8 cellular contexts compared by ENCODE assay signal in the genomic region with DNA sequence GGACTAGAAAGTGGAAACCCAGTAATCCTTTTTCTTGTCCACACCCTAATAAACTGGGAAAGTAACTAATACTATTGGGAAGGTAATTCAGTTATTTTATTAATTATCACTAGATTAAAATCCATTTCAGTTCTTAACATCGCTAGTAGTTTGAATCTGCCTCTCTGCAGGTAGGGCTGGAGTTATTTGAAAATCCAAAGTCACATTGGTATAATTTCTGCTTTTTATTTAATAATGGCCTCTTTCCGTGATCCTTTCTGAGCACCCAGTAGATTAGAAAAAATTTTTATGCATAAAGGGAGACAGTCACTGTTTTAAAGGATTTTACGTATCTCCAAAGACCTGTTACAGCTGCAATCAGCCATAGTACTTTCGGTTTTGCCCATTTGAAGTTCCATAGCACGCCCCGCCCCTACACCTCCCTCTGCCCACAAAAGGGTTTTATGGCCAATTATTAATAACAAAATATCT. TPM values are rescaled to one million over a fixed set of nuclear protein-coding genes. Genes with fewer than 3 reads are reported as not detected.
DNase-seq lines count a peak whose midpoint lies in the region; ATAC-seq, FAIRE-seq and TF ChIP-seq lines count a peak whose summit lies in the region.

No MANE protein-coding gene starts in this region.

- peak overlapping the region; percentile 71 for H2AFZ ChIP-seq in neural cell (ENCODE audit: low read depth, low read length)

- H3K36me3 Mint-ChIP-seq in CD4-positive, alpha-beta T cell (ENCODE audit: low read depth): peaks cover 63% of the 10 kb centered on the region

- no peaks in the 10 kb centered on the region for H3K9me2 ChIP-seq in neural cell (ENCODE audit: insufficient read depth, low read length)

- no peaks in the 10 kb centered on the region for H4K20me1 ChIP-seq in neural cell (ENCODE audit: insufficient read depth)

- peak overlapping the region; percentile 92 for H3K9ac ChIP-seq in neural cell (ENCODE audit: low read length)

- no peaks in the 10 kb centered on the region for H3K27me3 ChIP-seq in CD4-positive, alpha-beta T cell (ENCODE audit: control insufficient read depth, insufficient read depth, low read length)
- H3K27me3 ChIP-seq in neural cell (ENCODE audit: insufficient read depth, low read depth, low read length) (no peaks in the 10 kb centered on the region), upper lobe of right lung (no peaks in the 10 kb centered on the region)

- no peaks in the 10 kb centered on the region for H3K9me3 ChIP-seq in CD4-positive, alpha-beta T cell (ENCODE audit: control insufficient read depth, low read length)
- no peaks in the 10 kb centered on the region for H3K9me3 ChIP-seq in neural cell (ENCODE audit: low read length)
- no peaks in the 10 kb centered on the region for H3K9me3 ChIP-seq in upper lobe of right lung

- H3F3A ChIP-seq in neural cell (ENCODE audit: insufficient read depth, low read length, poor library complexity, severe bottlenecking): no peaks in the 10 kb centered on the region

- no peak for TF ChIP-seq RAD21 in neural cell (conservative IDR thresholded peaks at IDR 0.05)

- H3K4me3 ChIP-seq in fibroblast of pulmonary artery (replicated peaks; ENCODE audit: low read depth, low read length): peak overlapping the region; percentile 93
- peak overlapping the region; percentile 86 for H3K4me3 ChIP-seq in neural cell (ENCODE audit: low read length)
- peak overlapping the region; percentile 77 for H3K4me3 ChIP-seq in upper lobe of right lung

- H3K9me3 Mint-ChIP-seq in CD4-positive, alpha-beta T cell: no peaks in the 10 kb centered on the region

- POLR2A ChIA-PET in CD4-positive, alpha-beta T cell (lab: Charles Lee): interaction anchor here (0.8 to 2.6 kb wide), 14 partner anchors 10 to 407 kb away, joined by 3 to 35 read pairs (median 9); partner anchors contain the start of genes CYP2R1, PDE3B and PSMA1

- peaks cover 47% of the 10 kb centered on the region for H3K4me1 Mint-ChIP-seq in CD4-positive, alpha-beta T cell (ENCODE audit: low read depth)

- intact Hi-C loops in CD4-positive, alpha-beta T cell (cut with DNase I, micrococcal nuclease): loop anchor here (1.0 to 5.0 kb wide), 3 partner anchors 20 to 392 kb away; partner anchors contain the start of genes CYP2R1 (in 1 of the 2) and PSMA1 (in 1 of the 2)
- intact Hi-C loops in upper lobe of right lung (cut with DNase I): no loop called here

- DNase-seq in CD4-positive, alpha-beta T cell: peak; percentile 14 to 51 (median 43)
- peak; percentile 13 for DNase-seq in GM19239 (ENCODE audit: insufficient read length, low spot score)
- peak; percentile 43 to 57 for DNase-seq in NOMO-1 (lab: John Stamatoyannopoulos, UW; ENCODE audit: unreplicated experiment in 2 of 2)
- DNase-seq in activated T-helper 1 cell treated with Interleukin-2 at 50 U/mL for 16 hours (ENCODE audit: low read depth): peak; percentile 25
- DNase-seq in fibroblast of pulmonary artery (ENCODE audit: low read depth): peak; percentile 61
- DNase-seq in upper lobe of right lung: no peak

- no peak for TF ChIP-seq CTCF in CD4-positive, alpha-beta T cell (IDR thresholded peaks at IDR 0.05)
- no peak for TF ChIP-seq CTCF in fibroblast of pulmonary artery (IDR thresholded peaks at IDR 0.05; ENCODE audit: low read length, missing control alignments)
- no peak for TF ChIP-seq CTCF in neural cell (IDR thresholded peaks at IDR 0.05; ENCODE audit: poor library complexity, severe bottlenecking)
- TF ChIP-seq CTCF in upper lobe of right lung (IDR thresholded peaks at IDR 0.05): no peak

- peaks cover 13% of the 10 kb centered on the region for H3K4me1 ChIP-seq in upper lobe of right lung

- peak overlapping the region; percentile 67 for H3K27ac ChIP-seq in CD4-positive, alpha-beta T cell (ENCODE audit: low read depth, low read length)
- peak overlapping the region; percentile 90 for H3K27ac ChIP-seq in neural cell (ENCODE audit: low read length)
- peak overlapping the region; percentile 79 for H3K27ac ChIP-seq in upper lobe of right lung

- no peak for TF ChIP-seq EP300 in neural cell (conservative IDR thresholded peaks at IDR 0.05; ENCODE audit: poor library complexity, severe bottlenecking)

- peak overlapping the region; percentile 89 for H3K4me2 ChIP-seq in neural cell (ENCODE audit: low read length)

- H3K4me3 Mint-ChIP-seq in CD4-positive, alpha-beta T cell: peak overlapping the region; percentile 97

- peak overlapping the region; percentile 92 for H3K27ac Mint-ChIP-seq in CD4-positive, alpha-beta T cell

- FAIRE-seq in GM19239 (lab: Jason Lieb, UNC): peak; percentile 87

- H3K27me3 Mint-ChIP-seq in CD4-positive, alpha-beta T cell: no peaks in the 10 kb centered on the region

- CTCF ChIA-PET in CD4-positive, alpha-beta T cell (lab: Charles Lee): interaction anchor here (1.1 to 1.5 kb wide), 6 partner anchors 19 to 408 kb away, joined by 3 to 6 read pairs (median 4); partner anchors contain the start of genes CYP2R1, PDE3B and PSMA1

- H3K79me2 ChIP-seq in neural cell (replicated peaks; ENCODE audit: insufficient read depth, low read length): peaks cover 19% of the 10 kb centered on the region

- peaks cover 7% of the 10 kb centered on the region for H3K36me3 ChIP-seq in neural cell (ENCODE audit: insufficient read depth, low read length)
- peaks cover 51% of the 10 kb centered on the region for H3K36me3 ChIP-seq in upper lobe of right lung

- peak; percentile 45 for ATAC-seq in CD4-positive, alpha-beta T cell (ENCODE audit: poor library complexity)
- ATAC-seq in HG03280 (IDR thresholded peaks at IDR 0.05; ENCODE audit: unreplicated experiment) (peak; percentile 56), upper lobe of right lung (peak; percentile 70)

TF ChIP-seq in neural cell, 6 proteins besides CTCF, POLR2A, EP300 and RAD21:
- TF ChIP-seq SMC3 (conservative IDR thresholded peaks at IDR 0.05; ENCODE audit: poor library complexity) (no peak), TAF1 (IDR thresholded peaks at IDR 0.05; ENCODE audit: low read depth) (no peak), EZH2 (IDR thresholded peaks at IDR 0.05; ENCODE audit: borderline replicate concordance, insufficient read depth, low read length, poor library complexity, severe bottlenecking) (no peak), POLR2AphosphoS5 (IDR thresholded peaks at IDR 0.05) (no peak), MXI1 (conservative IDR thresholded peaks at IDR 0.05; ENCODE audit: poor library complexity, severe bottlenecking) (no peak)
- TF ChIP-seq, protein P1, sequence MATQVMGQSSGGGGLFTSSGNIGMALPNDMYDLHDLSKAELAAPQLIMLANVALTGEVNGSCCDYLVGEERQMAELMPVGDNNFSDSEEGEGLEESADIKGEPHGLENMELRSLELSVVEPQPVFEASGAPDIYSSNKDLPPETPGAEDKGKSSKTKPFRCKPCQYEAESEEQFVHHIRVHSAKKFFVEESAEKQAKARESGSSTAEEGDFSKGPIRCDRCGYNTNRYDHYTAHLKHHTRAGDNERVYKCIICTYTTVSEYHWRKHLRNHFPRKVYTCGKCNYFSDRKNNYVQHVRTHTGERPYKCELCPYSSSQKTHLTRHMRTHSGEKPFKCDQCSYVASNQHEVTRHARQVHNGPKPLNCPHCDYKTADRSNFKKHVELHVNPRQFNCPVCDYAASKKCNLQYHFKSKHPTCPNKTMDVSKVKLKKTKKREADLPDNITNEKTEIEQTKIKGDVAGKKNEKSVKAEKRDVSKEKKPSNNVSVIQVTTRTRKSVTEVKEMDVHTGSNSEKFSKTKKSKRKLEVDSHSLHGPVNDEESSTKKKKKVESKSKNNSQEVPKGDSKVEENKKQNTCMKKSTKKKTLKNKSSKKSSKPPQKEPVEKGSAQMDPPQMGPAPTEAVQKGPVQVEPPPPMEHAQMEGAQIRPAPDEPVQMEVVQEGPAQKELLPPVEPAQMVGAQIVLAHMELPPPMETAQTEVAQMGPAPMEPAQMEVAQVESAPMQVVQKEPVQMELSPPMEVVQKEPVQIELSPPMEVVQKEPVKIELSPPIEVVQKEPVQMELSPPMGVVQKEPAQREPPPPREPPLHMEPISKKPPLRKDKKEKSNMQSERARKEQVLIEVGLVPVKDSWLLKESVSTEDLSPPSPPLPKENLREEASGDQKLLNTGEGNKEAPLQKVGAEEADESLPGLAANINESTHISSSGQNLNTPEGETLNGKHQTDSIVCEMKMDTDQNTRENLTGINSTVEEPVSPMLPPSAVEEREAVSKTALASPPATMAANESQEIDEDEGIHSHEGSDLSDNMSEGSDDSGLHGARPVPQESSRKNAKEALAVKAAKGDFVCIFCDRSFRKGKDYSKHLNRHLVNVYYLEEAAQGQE (IDR thresholded peaks at IDR 0.05; ENCODE audit: borderline replicate concordance): no peak
TF ChIP-seq in neural cell: peak in this region for 0.

RNA-seq across cellular contexts. Expression of gene COPB1, which starts 0.6 kb away (rescaled TPM):
- total RNA-seq in CD4-positive, alpha-beta T cell: 10 to 100 TPM; 93.1 to 95.9 TPM
- 140 and 157 TPM in 2 replicates for polyA plus RNA-seq in neural cell
- 221 TPM in 2 replicates for polyA minus RNA-seq in neural cell
- total RNA-seq in upper lobe of right lung: 84.5 TPM

RNA-seq across cellular contexts. Expression of gene PSMA1, which starts 20.0 kb away (rescaled TPM):
- total RNA-seq in CD4-positive, alpha-beta T cell: 100 to 1,000 TPM; 170 to 175 TPM
- 283 and 322 TPM in 2 replicates for polyA plus RNA-seq in neural cell
- polyA minus RNA-seq in neural cell: 133 and 139 TPM in 2 replicates
- 128 TPM for total RNA-seq in upper lobe of right lung
